1 cellular context compared by ENCODE assay signal in the genomic region with DNA sequence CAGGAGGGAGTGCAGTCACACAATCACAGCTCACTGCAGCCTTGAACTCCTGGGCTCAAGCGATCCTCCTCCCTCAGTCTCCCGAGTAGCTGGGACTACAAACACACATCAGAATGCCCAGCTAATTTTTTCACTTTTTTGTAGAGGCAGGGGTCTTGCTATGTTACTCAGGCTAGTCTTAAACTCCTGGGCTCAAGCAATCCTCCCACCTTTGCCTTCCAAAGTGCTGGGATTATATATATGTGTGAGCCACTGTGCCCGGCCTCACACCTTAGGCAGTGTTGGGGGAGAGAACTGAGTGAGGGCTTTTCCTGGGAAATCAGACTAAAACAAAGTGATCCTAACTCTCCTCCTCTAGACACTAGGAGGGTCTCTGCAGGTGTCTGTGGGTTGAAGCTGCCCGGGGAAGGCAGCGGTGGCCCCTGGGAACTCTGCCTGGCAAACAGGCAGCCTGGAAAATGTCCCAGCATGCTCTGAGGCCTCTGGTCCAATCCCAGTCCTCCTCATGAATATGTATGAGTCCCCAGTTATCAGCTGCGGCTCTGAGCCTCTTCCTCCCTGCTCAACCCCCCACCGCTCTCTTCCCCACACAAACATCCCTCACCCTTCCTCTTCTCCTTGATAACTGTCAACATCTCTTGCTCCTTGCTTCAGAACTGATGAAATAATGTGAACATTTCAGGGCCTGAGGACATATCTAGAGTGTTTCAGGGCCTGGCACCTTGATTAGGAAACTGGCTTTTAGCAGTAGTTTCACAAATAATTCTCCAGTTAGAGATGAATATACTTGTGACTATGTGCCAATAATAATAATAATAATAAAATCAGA.
TF ChIP-seq lines count a peak whose summit lies in the region.

No MANE protein-coding gene starts in this region.

TF ChIP-seq in HepG2, 621 proteins besides CTCF, POLR2A, EP300 and RAD21 (continued from another document and continues in another):
- TF ChIP-seq ZNF569 (CRISPR knock-in tag; IDR thresholded peaks at IDR 0.05; ENCODE audit: borderline replicate concordance) (no peak), NFKB2 (CRISPR knock-in tag; IDR thresholded peaks at IDR 0.05; ENCODE audit: borderline replicate concordance) (peak; percentile 28; the same call in 1 of the 2 replicates), MXI1 (IDR thresholded peaks at IDR 0.05; ENCODE audit: borderline replicate concordance, low read depth, low read length) (no peak; the same call in 2 of the 3 replicates), ZNF777 (CRISPR knock-in tag; IDR thresholded peaks at IDR 0.05) (no peak), ZNF329 (CRISPR knock-in tag; IDR thresholded peaks at IDR 0.05; ENCODE audit: low read depth) (no peak), ZNF282 (IDR thresholded peaks at IDR 0.05; ENCODE audit: partially characterized antibody) (no peak), ZBTB8A (CRISPR knock-in tag; IDR thresholded peaks at IDR 0.05; ENCODE audit: borderline replicate concordance, low read depth) (no peak), ZNF747 (CRISPR knock-in tag; IDR thresholded peaks at IDR 0.05; ENCODE audit: borderline replicate concordance) (no peak), CBFB (CRISPR knock-in tag; IDR thresholded peaks at IDR 0.05) (no peak), SRSF1 (optimal IDR thresholded peaks at IDR 0.05; ENCODE audit: low read depth, low read length) (no peak), ETV5 (CRISPR knock-in tag; IDR thresholded peaks at IDR 0.05; ENCODE audit: borderline replicate concordance) (no peak), BORCS8-MEF2B (CRISPR knock-in tag; IDR thresholded peaks at IDR 0.05) (no peak), ZNF766 (CRISPR knock-in tag; IDR thresholded peaks at IDR 0.05; ENCODE audit: borderline replicate concordance) (no peak), BRD4 (CRISPR knock-in tag; IDR thresholded peaks at IDR 0.05) (no peak), RFX1 (IDR thresholded peaks at IDR 0.05) (no peak), NR2F6 (IDR thresholded peaks at IDR 0.05) (no peak), NR2F6 (CRISPR knock-in tag; IDR thresholded peaks at IDR 0.05) (no peak), RARG (CRISPR knock-in tag; IDR thresholded peaks at IDR 0.05; ENCODE audit: low read depth) (no peak), CEBPB (IDR thresholded peaks at IDR 0.05; ENCODE audit: borderline replicate concordance, low read depth, low read length) (no peak), ZNF34 (CRISPR knock-in tag; IDR thresholded peaks at IDR 0.05; ENCODE audit: borderline replicate concordance) (no peak), KDM5A (IDR thresholded peaks at IDR 0.05; ENCODE audit: borderline replicate concordance, low read length) (no peak), TARDBP (CRISPR knock-in tag; IDR thresholded peaks at IDR 0.05) (no peak), SRSF4 (IDR thresholded peaks at IDR 0.05; ENCODE audit: low read depth, low read length, poor library complexity, severe bottlenecking) (no peak), ATF1 (CRISPR knock-in tag; IDR thresholded peaks at IDR 0.05) (no peak), ARNT2 (CRISPR knock-in tag; IDR thresholded peaks at IDR 0.05; ENCODE audit: low read depth) (no peak), ZFP36L1 (CRISPR knock-in tag; IDR thresholded peaks at IDR 0.05) (no peak), PAF1 (CRISPR knock-in tag; IDR thresholded peaks at IDR 0.05) (no peak), ZNF33A (CRISPR knock-in tag; IDR thresholded peaks at IDR 0.05; ENCODE audit: borderline replicate concordance) (no peak), ZNF878 (CRISPR knock-in tag; IDR thresholded peaks at IDR 0.05) (no peak), ATM (IDR thresholded peaks at IDR 0.05; ENCODE audit: borderline replicate concordance) (no peak), FOXM1 (CRISPR knock-in tag; IDR thresholded peaks at IDR 0.05) (no peak), REL (CRISPR knock-in tag; conservative IDR thresholded peaks at IDR 0.05) (no peak), SETDB1 (CRISPR knock-in tag; IDR thresholded peaks at IDR 0.05; ENCODE audit: borderline replicate concordance) (no peak), HDAC1 (CRISPR knock-in tag; IDR thresholded peaks at IDR 0.05) (peak; percentile 35; the same call in 1 of the 2 replicates), KMT2B (CRISPR knock-in tag; IDR thresholded peaks at IDR 0.05) (peak; percentile 54; the same call in 1 of the 2 replicates), PRPF4 (IDR thresholded peaks at IDR 0.05; ENCODE audit: low read depth, low read length, poor library complexity, severe bottlenecking) (no peak), HOXA9 (CRISPR knock-in tag; IDR thresholded peaks at IDR 0.05; ENCODE audit: borderline replicate concordance) (no peak)
- TF ChIP-seq, protein P1, sequence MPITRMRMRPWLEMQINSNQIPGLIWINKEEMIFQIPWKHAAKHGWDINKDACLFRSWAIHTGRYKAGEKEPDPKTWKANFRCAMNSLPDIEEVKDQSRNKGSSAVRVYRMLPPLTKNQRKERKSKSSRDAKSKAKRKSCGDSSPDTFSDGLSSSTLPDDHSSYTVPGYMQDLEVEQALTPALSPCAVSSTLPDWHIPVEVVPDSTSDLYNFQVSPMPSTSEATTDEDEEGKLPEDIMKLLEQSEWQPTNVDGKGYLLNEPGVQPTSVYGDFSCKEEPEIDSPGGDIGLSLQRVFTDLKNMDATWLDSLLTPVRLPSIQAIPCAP (CRISPR knock-in tag; IDR thresholded peaks at IDR 0.05; ENCODE audit: low read depth): no peak
- TF ChIP-seq, protein P2, sequence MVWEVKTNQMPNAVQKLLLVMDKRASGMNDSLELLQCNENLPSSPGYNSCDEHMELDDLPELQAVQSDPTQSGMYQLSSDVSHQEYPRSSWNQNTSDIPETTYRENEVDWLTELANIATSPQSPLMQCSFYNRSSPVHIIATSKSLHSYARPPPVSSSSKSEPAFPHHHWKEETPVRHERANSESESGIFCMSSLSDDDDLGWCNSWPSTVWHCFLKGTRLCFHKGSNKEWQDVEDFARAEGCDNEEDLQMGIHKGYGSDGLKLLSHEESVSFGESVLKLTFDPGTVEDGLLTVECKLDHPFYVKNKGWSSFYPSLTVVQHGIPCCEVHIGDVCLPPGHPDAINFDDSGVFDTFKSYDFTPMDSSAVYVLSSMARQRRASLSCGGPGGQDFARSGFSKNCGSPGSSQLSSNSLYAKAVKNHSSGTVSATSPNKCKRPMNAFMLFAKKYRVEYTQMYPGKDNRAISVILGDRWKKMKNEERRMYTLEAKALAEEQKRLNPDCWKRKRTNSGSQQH (CRISPR knock-in tag; IDR thresholded peaks at IDR 0.05; ENCODE audit: low read depth): no peak
- TF ChIP-seq, protein P3, sequence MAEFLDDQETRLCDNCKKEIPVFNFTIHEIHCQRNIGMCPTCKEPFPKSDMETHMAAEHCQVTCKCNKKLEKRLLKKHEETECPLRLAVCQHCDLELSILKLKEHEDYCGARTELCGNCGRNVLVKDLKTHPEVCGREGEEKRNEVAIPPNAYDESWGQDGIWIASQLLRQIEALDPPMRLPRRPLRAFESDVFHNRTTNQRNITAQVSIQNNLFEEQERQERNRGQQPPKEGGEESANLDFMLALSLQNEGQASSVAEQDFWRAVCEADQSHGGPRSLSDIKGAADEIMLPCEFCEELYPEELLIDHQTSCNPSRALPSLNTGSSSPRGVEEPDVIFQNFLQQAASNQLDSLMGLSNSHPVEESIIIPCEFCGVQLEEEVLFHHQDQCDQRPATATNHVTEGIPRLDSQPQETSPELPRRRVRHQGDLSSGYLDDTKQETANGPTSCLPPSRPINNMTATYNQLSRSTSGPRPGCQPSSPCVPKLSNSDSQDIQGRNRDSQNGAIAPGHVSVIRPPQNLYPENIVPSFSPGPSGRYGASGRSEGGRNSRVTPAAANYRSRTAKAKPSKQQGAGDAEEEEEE (CRISPR knock-in tag; IDR thresholded peaks at IDR 0.05; ENCODE audit: borderline replicate concordance): no peak
- TF ChIP-seq, protein P4, sequence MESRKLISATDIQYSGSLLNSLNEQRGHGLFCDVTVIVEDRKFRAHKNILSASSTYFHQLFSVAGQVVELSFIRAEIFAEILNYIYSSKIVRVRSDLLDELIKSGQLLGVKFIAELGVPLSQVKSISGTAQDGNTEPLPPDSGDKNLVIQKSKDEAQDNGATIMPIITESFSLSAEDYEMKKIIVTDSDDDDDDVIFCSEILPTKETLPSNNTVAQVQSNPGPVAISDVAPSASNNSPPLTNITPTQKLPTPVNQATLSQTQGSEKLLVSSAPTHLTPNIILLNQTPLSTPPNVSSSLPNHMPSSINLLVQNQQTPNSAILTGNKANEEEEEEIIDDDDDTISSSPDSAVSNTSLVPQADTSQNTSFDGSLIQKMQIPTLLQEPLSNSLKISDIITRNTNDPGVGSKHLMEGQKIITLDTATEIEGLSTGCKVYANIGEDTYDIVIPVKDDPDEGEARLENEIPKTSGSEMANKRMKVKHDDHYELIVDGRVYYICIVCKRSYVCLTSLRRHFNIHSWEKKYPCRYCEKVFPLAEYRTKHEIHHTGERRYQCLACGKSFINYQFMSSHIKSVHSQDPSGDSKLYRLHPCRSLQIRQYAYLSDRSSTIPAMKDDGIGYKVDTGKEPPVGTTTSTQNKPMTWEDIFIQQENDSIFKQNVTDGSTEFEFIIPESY (CRISPR knock-in tag; IDR thresholded peaks at IDR 0.05): no peak
- TF ChIP-seq, protein P5, sequence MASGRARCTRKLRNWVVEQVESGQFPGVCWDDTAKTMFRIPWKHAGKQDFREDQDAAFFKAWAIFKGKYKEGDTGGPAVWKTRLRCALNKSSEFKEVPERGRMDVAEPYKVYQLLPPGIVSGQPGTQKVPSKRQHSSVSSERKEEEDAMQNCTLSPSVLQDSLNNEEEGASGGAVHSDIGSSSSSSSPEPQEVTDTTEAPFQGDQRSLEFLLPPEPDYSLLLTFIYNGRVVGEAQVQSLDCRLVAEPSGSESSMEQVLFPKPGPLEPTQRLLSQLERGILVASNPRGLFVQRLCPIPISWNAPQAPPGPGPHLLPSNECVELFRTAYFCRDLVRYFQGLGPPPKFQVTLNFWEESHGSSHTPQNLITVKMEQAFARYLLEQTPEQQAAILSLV (CRISPR knock-in tag; IDR thresholded peaks at IDR 0.05; ENCODE audit: borderline replicate concordance): no peak
- TF ChIP-seq, protein P6, sequence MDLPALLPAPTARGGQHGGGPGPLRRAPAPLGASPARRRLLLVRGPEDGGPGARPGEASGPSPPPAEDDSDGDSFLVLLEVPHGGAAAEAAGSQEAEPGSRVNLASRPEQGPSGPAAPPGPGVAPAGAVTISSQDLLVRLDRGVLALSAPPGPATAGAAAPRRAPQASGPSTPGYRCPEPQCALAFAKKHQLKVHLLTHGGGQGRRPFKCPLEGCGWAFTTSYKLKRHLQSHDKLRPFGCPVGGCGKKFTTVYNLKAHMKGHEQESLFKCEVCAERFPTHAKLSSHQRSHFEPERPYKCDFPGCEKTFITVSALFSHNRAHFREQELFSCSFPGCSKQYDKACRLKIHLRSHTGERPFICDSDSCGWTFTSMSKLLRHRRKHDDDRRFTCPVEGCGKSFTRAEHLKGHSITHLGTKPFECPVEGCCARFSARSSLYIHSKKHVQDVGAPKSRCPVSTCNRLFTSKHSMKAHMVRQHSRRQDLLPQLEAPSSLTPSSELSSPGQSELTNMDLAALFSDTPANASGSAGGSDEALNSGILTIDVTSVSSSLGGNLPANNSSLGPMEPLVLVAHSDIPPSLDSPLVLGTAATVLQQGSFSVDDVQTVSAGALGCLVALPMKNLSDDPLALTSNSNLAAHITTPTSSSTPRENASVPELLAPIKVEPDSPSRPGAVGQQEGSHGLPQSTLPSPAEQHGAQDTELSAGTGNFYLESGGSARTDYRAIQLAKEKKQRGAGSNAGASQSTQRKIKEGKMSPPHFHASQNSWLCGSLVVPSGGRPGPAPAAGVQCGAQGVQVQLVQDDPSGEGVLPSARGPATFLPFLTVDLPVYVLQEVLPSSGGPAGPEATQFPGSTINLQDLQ (CRISPR knock-in tag; IDR thresholded peaks at IDR 0.05): no peak
- TF ChIP-seq, protein P7, sequence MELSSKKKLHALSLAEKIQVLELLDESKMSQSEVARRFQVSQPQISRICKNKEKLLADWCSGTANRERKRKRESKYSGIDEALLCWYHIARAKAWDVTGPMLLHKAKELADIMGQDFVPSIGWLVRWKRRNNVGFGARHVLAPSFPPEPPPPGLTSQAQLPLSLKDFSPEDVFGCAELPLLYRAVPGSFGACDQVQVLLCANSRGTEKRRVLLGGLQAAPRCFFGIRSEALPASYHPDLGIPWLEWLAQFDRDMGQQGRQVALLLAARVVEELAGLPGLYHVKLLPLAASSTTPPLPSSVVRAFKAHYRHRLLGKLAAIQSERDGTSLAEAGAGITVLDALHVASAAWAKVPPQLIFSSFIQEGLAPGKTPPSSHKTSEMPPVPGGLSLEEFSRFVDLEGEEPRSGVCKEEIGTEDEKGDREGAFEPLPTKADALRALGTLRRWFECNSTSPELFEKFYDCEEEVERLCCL (CRISPR knock-in tag; IDR thresholded peaks at IDR 0.05; ENCODE audit: borderline replicate concordance): no peak
- TF ChIP-seq, protein P8, sequence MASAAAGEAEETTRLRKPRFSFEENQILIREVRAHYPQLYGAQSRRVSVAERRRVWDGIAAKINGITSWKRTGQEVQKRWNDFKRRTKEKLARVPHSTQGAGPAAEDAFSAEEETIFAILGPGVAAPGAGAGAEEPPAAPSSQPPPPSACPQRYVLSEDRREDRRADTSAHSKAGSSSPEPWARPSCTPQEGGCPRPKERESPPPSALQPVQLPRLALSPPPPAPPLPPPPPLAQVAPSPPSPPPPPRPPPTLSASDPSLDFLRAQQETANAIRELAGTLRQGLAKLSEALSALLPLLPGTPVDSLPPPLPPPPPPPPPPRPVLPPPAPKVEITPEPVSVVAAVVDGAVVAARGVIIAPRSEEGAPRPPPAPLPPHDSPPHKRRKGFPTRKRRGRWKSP (CRISPR knock-in tag; IDR thresholded peaks at IDR 0.05): 0 out of 2 replicates have a peak, but pooled peaks have one; percentile 15
- TF ChIP-seq, protein P9, sequence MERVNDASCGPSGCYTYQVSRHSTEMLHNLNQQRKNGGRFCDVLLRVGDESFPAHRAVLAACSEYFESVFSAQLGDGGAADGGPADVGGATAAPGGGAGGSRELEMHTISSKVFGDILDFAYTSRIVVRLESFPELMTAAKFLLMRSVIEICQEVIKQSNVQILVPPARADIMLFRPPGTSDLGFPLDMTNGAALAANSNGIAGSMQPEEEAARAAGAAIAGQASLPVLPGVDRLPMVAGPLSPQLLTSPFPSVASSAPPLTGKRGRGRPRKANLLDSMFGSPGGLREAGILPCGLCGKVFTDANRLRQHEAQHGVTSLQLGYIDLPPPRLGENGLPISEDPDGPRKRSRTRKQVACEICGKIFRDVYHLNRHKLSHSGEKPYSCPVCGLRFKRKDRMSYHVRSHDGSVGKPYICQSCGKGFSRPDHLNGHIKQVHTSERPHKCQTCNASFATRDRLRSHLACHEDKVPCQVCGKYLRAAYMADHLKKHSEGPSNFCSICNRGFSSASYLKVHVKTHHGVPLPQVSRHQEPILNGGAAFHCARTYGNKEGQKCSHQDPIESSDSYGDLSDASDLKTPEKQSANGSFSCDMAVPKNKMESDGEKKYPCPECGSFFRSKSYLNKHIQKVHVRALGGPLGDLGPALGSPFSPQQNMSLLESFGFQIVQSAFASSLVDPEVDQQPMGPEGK (CRISPR knock-in tag; IDR thresholded peaks at IDR 0.05): no peak; the same call in 1 of the 2 replicates
